Comparison of ENCODE assay signal across 19 cellular contexts in genomic region chr2:181218271-181218935, GRCh38.
"Had no signal": no experiment of that assay in that cellular context is flagged by ENCODE, and none has a peak within 500 bp of the region (broad histone marks: within the 10 kb centered on the region; RNA-seq: fewer than 3 reads in every experiment).

No MANE protein-coding gene starts in this region.

- H3K9ac ChIP-seq: parathyroid adenoma had no signal

- H3K27me3 Mint-ChIP-seq: stimulated activated memory B cell treated with anti-CD40 and anti-IgM and Interleukin-4, amounts not matched to agents 10 μg/mL and 1 μg/mL and 100 μg/mL, for 72 hours had no signal

- H3K4me1 Mint-ChIP-seq: nephron progenitor cell; stimulated activated memory B cell treated with anti-CD40 and anti-IgM and Interleukin-4, amounts not matched to agents 10 μg/mL and 1 μg/mL and 100 μg/mL, for 72 hours; WTC11 had no signal

- H2AFZ ChIP-seq: parathyroid adenoma had no signal

- H3K27ac ChIP-seq: body of pancreas, parathyroid adenoma, tibial artery had no signal

- DNase-seq: activated CD4-positive, alpha-beta T cell treated with anti-CD3 and anti-CD28 coated beads for 48 hours; activated CD8-positive, alpha-beta memory T cell treated with anti-CD3 and anti-CD28 coated beads, Interleukin-2, amount 50 U/mL, for 48 hours; activated CD8-positive, alpha-beta T cell treated with anti-CD3 and anti-CD28 coated beads, Interleukin-2, amount 10 ng/mL, durations not matched to agents 7 days and 5 days; activated gamma-delta T cell; activated T-cell treated with anti-CD3 and anti-CD28 coated beads, Interleukin-2, amount 50 U/mL, for 72 hours; body of pancreas; central memory CD4-positive, alpha-beta T cell; effector memory CD4-positive, alpha-beta T cell; foreskin melanocyte; head of caudate nucleus; mesendoderm; nephron progenitor cell; stimulated activated CD4-positive, alpha-beta T cell treated with anti-CD3 and anti-CD28 coated beads, Interleukin-12 subunit alpha, Interleukin-12 subunit beta, amount 100 ng/mL, for 4 hours; T-helper 2 cell; tibial artery had no signal

- H3K4me3 Mint-ChIP-seq: activated CD8-positive, alpha-beta T cell treated with anti-CD3 and anti-CD28 coated beads, Interleukin-2, amount 10 ng/mL, durations not matched to agents 7 days and 5 days; activated T-cell treated with anti-CD3 and anti-CD28 coated beads, Interleukin-2, amount 50 U/mL, for 72 hours; nephron progenitor cell; stimulated activated memory B cell treated with anti-CD40 and anti-IgM and Interleukin-4, amounts not matched to agents 10 μg/mL and 1 μg/mL and 100 μg/mL, for 72 hours; WTC11 had no signal

- H3K27me3 ChIP-seq: body of pancreas, tibial artery had no signal

- ATAC-seq: activated CD8-positive, alpha-beta T cell treated with anti-CD3 and anti-CD28 coated beads, Interleukin-2, amount 10 ng/mL, durations not matched to agents 7 days and 5 days; activated naive CD4-positive, alpha-beta T cell treated with anti-CD3 and anti-CD28 coated beads, Interleukin-2, amount 50 U/mL, for 72 hours; activated T-cell treated with anti-CD3 and anti-CD28 coated beads, Interleukin-2, amount 50 U/mL, for 72 hours; body of pancreas; stimulated activated memory B cell treated with anti-CD40 and anti-IgM and Interleukin-4, amounts not matched to agents 10 μg/mL and 1 μg/mL and 100 μg/mL, for 72 hours; WTC11 had no signal

- H3K4me3 ChIP-seq: body of pancreas, tibial artery had no signal

- H3K79me2 ChIP-seq: parathyroid adenoma had no signal

- H3K36me3 Mint-ChIP-seq: stimulated activated memory B cell treated with anti-CD40 and anti-IgM and Interleukin-4, amounts not matched to agents 10 μg/mL and 1 μg/mL and 100 μg/mL, for 72 hours; WTC11 had no signal

- H3K27ac Mint-ChIP-seq: activated CD8-positive, alpha-beta T cell treated with anti-CD3 and anti-CD28 coated beads, Interleukin-2, amount 10 ng/mL, durations not matched to agents 7 days and 5 days; activated naive CD4-positive, alpha-beta T cell treated with anti-CD3 and anti-CD28 coated beads, Interleukin-2, amount 50 U/mL, for 72 hours; activated T-cell treated with anti-CD3 and anti-CD28 coated beads, Interleukin-2, amount 50 U/mL, for 72 hours; nephron progenitor cell; stimulated activated memory B cell treated with anti-CD40 and anti-IgM and Interleukin-4, amounts not matched to agents 10 μg/mL and 1 μg/mL and 100 μg/mL, for 72 hours; WTC11 had no signal

- H3K9me3 ChIP-seq: body of pancreas, tibial artery had no signal

- H3K36me3 ChIP-seq: tibial artery had no signal

- H3K4me1 ChIP-seq: body of pancreas, parathyroid adenoma, tibial artery had no signal

- H3K9me3 Mint-ChIP-seq: nephron progenitor cell; stimulated activated memory B cell treated with anti-CD40 and anti-IgM and Interleukin-4, amounts not matched to agents 10 μg/mL and 1 μg/mL and 100 μg/mL, for 72 hours; WTC11 had no signal
